In genomic region chrX:26918633-26919032, GRCh38 we compare ENCODE assay signal across 10 cellular contexts.
DNase-seq lines count a peak whose midpoint lies in the region; ATAC-seq, FAIRE-seq and TF ChIP-seq lines count a peak whose summit lies in the region.
"Had no signal": no experiment of that assay in that cellular context is flagged by ENCODE, and none has a peak within 500 bp of the region (broad histone marks: within the 10 kb centered on the region; RNA-seq: fewer than 3 reads in every experiment).

No MANE protein-coding gene starts in this region.

- peak; percentile 48 for FAIRE-seq in GM12892 (lab: Jason Lieb, UNC)
- FAIRE-seq: colon had no signal

- no peak for TF ChIP-seq POLR2A in GM12892 (IDR thresholded peaks at IDR 0.05; ENCODE audit: low read depth, low read length)

- no peak overlapping the region for H3K27ac ChIP-seq in WERI-Rb-1
- H3K27ac ChIP-seq in mesendoderm (ENCODE audit: low read depth, low read length) = no peak overlapping the region
- H3K27ac ChIP-seq: pancreas, tibial nerve had no signal

- TF ChIP-seq CTCF in WERI-Rb-1 (IDR thresholded peaks at IDR 0.05; ENCODE audit: low read depth, low read length) = peak; percentile 73

- H3K4me2 ChIP-seq in mesendoderm (ENCODE audit: low read length) = no peak overlapping the region

- no peak overlapping the region for H2BK5ac ChIP-seq in mesendoderm (ENCODE audit: low read length)

- H3K23ac ChIP-seq in mesendoderm (ENCODE audit: low read length) = no peak overlapping the region

- DNase-seq in GM12892 (ENCODE audit: insufficient read length) (no peak), HPDE6-E6E7 (ENCODE audit: extremely low spot score) (peak; percentile 8), WERI-Rb-1 (peak; percentile 40), mesendoderm (peak; percentile 77), NCI-H774 (lab: John Stamatoyannopoulos, UW) (no peak), NCI-H345 treated with DMSO at 0.1 percent for 48 hours (lab: John Stamatoyannopoulos, UW; ENCODE audit: unreplicated experiment) (no peak)
- DNase-seq: pancreas had no signal

- no peaks in the 10 kb centered on the region for H3K4me1 ChIP-seq in mesendoderm (ENCODE audit: control insufficient read depth, low read depth, low read length)
- H3K4me1 ChIP-seq: pancreas, tibial nerve had no signal

- no peak overlapping the region for H3K4me3 ChIP-seq in WERI-Rb-1 (ENCODE audit: low read depth, low read length)
- H3K4me3 ChIP-seq in mesendoderm (ENCODE audit: low read length) = no peak overlapping the region
- H3K4me3 ChIP-seq: pancreas, tibial nerve had no signal

- H2BK15ac ChIP-seq in mesendoderm (replicated peaks; ENCODE audit: low read depth) = no peak overlapping the region

- no peak overlapping the region for H2AK5ac ChIP-seq in mesendoderm (ENCODE audit: low read length)

- no peak overlapping the region for H3K9ac ChIP-seq in mesendoderm (ENCODE audit: low read length)

- no peaks in the 10 kb centered on the region for H3K9me3 ChIP-seq in WERI-Rb-1 (ENCODE audit: severe bottlenecking)
- H3K9me3 ChIP-seq: pancreas, tibial nerve had no signal

- no peak for ATAC-seq in GM19035 (IDR thresholded peaks at IDR 0.05; ENCODE audit: unreplicated experiment)

- H3K27me3 ChIP-seq in WERI-Rb-1 (ENCODE audit: insufficient read depth, low read depth, severe bottlenecking) (no peaks in the 10 kb centered on the region), mesendoderm (ENCODE audit: insufficient read depth, low read length, poor library complexity) (no peaks in the 10 kb centered on the region)
- H3K27me3 ChIP-seq: tibial nerve had no signal

- no peak overlapping the region for H3K56ac ChIP-seq in mesendoderm (ENCODE audit: low read length)

- no peak overlapping the region for H2BK120ac ChIP-seq in mesendoderm (ENCODE audit: low read depth, low read length)

- WGBS in mesendoderm (ENCODE audit: extremely low coverage, insufficient coverage, low lambda C conversion rate) = no CpG with 5 or more reads among the region's 4 CpGs

- no peak overlapping the region for H3K18ac ChIP-seq in mesendoderm (ENCODE audit: low read length)

- no peak overlapping the region for H4K8ac ChIP-seq in mesendoderm (ENCODE audit: low read depth, low read length)

- no peaks in the 10 kb centered on the region for H3K36me3 ChIP-seq in WERI-Rb-1
- no peaks in the 10 kb centered on the region for H3K36me3 ChIP-seq in mesendoderm (ENCODE audit: control insufficient read depth, insufficient read depth, low read length)
- H3K36me3 ChIP-seq: pancreas, tibial nerve had no signal

- no peak overlapping the region for H4K5ac ChIP-seq in mesendoderm (ENCODE audit: low read length)

- H3K4ac ChIP-seq in mesendoderm (ENCODE audit: low read depth, low read length) = no peak overlapping the region

- H3K79me1 ChIP-seq in mesendoderm (ENCODE audit: low read length) = no peaks in the 10 kb centered on the region

- no peaks in the 10 kb centered on the region for H3K79me2 ChIP-seq in mesendoderm (ENCODE audit: control insufficient read depth, insufficient read depth, low read length)

Comparison
In these comparisons a context has a peak if more than half of its experiments do, and no peak if none do; other contexts are left out.
1. DNase-seq: peak in HPDE6-E6E7 (single experiment), WERI-Rb-1 (single experiment) and mesendoderm (single experiment); none in GM12892 (single experiment), NCI-H774 (single experiment) and NCI-H345 treated with DMSO at 0.1 percent for 48 hours (single experiment).